In genomic region chr19:38315657-38316476, GRCh38 we compare ENCODE assay signal across 8 cellular contexts. TPM values are rescaled to one million over a fixed set of nuclear protein-coding genes. Genes with fewer than 3 reads are reported as not detected.
DNase-seq lines count a peak whose midpoint lies in the region; ATAC-seq and TF ChIP-seq lines count a peak whose summit lies in the region.

Gene YIF1B (minus strand): TSS chr19:38315947. CDS start chr19:38315917, 30 bp downstream.

- peaks cover 7% of the 10 kb centered on the region in 2 donors for H3K36me3 Mint-ChIP-seq in CD14-positive monocyte

- no peak for TF ChIP-seq CTCF in CD14-positive monocyte (IDR thresholded peaks at IDR 0.05)

- peaks cover 68% of the 10 kb centered on the region for H3K4me1 Mint-ChIP-seq in CD14-positive monocyte

- ATAC-seq in GM19395 (IDR thresholded peaks at IDR 0.05; ENCODE audit: unreplicated experiment), result peak; percentile 81
- peak; percentile 60 for ATAC-seq in HG03558 (IDR thresholded peaks at IDR 0.05; ENCODE audit: extremely low read depth, unreplicated experiment)
- ATAC-seq in left lobe of liver, result peak; percentile 93

- H3K27ac Mint-ChIP-seq in CD14-positive monocyte, result peak within 1 kb of the TSS; percentile 92 to 98 (median 95)

- H3K9me3 Mint-ChIP-seq in CD14-positive monocyte, result peaks cover 0 to 5% (median 0%) of the 10 kb centered on the region in 7 donors

- DNase-seq in CD14-positive monocyte (ENCODE audit: low spot score) (peak; percentile 96), NCI-H748 (lab: John Stamatoyannopoulos, UW; ENCODE audit: unreplicated experiment) (peak; percentile 100), cortex of kidney (lab: John Stamatoyannopoulos, UW) (peak; percentile 64), left lobe of liver (ENCODE audit: low spot score) (peak; percentile 96)
- DNase-seq in activated CD4-positive, alpha-beta T cell treated with anti-CD3 and anti-CD28 coated beads, Interleukin-2, amount 50 U/mL, for 1 hour, result peak; percentile 93
- DNase-seq in stimulated activated CD4-positive, alpha-beta T cell treated with anti-CD3 and anti-CD28 coated beads, Interleukin-2, amount 100 ng/mL, for 24 hours, result peak; percentile 95 to 96

- intact Hi-C loops in CD14-positive monocyte (cut with micrococcal nuclease), result loop anchor here (2.0 to 5.0 kb wide), 4 partner anchors 19 to 409 kb away; partner anchors contain the start of genes SIPA1L3 (in 2 of the 2), WDR87 (in 2 of the 2), CATSPERG (in 1 of the 2) and EIF3K (in 1 of the 2)

- peak within 1 kb of the TSS; percentile 77 to 91 for H3K4me3 Mint-ChIP-seq in CD14-positive monocyte

- H3K27me3 Mint-ChIP-seq in CD14-positive monocyte (ENCODE audit: low read depth in 3 of 3), result peaks cover 2 to 4% (median 3%) of the 10 kb centered on the region in 3 donors

RNA-seq across cellular contexts. Expression of gene YIF1B, which starts in this region (rescaled TPM):
- 10 to 100 TPM; 79.4 to 90.5 TPM for polyA plus RNA-seq in CD14-positive monocyte
- total RNA-seq in left lobe of liver, result 41.7 TPM

Comparison
In these comparisons a context has a peak if more than half of its experiments do, and no peak if none do; other contexts are left out.
1. Peak in every context shown above with its lines: DNase-seq and ATAC-seq.